ENCODE assay signal across 8 cellular contexts in the genomic region with DNA sequence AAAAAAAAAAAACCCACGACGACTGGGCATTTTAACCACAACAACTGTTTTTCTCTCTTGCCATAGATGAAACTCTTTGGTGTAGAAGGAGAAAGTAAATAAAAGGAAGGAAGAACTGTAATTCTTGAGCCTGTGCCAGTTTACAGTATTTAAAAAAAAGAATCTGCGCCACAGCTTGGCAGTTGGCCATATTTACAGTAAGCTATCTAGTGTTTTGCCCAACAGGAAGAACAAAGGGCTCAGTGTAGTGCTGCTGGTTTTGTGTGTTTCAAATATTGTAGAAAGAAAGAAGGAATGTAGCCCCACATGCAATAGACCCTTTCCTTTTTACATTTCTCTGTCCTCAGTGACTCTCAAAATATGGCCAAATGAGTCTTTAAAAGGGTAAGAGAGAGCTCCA.
DNase-seq lines count a peak whose midpoint lies in the region; ATAC-seq and TF ChIP-seq lines count a peak whose summit lies in the region.

No MANE protein-coding gene starts in this region.

- H3K9ac ChIP-seq in skeletal muscle satellite cell (ENCODE audit: low read depth, low read length), result no peak overlapping the region

- H3K27me3 Mint-ChIP-seq in T-helper 2 cell treated with Interferon-gamma antibody and Interleukin-4, amounts not matched to agents 5 μg/mL and 100 μg/mL, for 36 hours (ENCODE audit: low read depth), result no peaks in the 10 kb centered on the region

- H3K27ac ChIP-seq in foreskin keratinocyte, result no peak overlapping the region

- H3K36me3 Mint-ChIP-seq in T-helper 2 cell treated with Interferon-gamma antibody and Interleukin-4, amounts not matched to agents 5 μg/mL and 100 μg/mL, for 36 hours (ENCODE audit: low read depth), result no peaks in the 10 kb centered on the region

- no peaks in the 10 kb centered on the region for H3K9me3 Mint-ChIP-seq in T-helper 2 cell treated with Interferon-gamma antibody and Interleukin-4, amounts not matched to agents 5 μg/mL and 100 μg/mL, for 36 hours

- DNase-seq in AML-193 (lab: John Stamatoyannopoulos, UW) (peak; percentile 73 to 77), HPDE6-E6E7 (ENCODE audit: extremely low spot score) (peak; percentile 4), foreskin keratinocyte (peak; percentile 32 to 59), NCI-H1930 (lab: John Stamatoyannopoulos, UW) (no peak), midbrain (lab: John Stamatoyannopoulos, UW) (no peak)
- DNase-seq in T-helper 2 cell treated with Interferon-gamma antibody and Interleukin-4, amounts not matched to agents 5 μg/mL and 100 μg/mL, for 36 hours (ENCODE audit: low spot score), result no peak

- TF ChIP-seq CTCF in foreskin keratinocyte (conservative IDR thresholded peaks at IDR 0.05), result no peak

- H3K36me3 ChIP-seq in skeletal muscle satellite cell (ENCODE audit: insufficient read depth, low read length), result no peaks in the 10 kb centered on the region

- H3K27me3 ChIP-seq in foreskin keratinocyte (no peaks in the 10 kb centered on the region), skeletal muscle satellite cell (ENCODE audit: control insufficient read depth, insufficient read depth, low read length) (no peaks in the 10 kb centered on the region)

- H3K4me3 ChIP-seq in skeletal muscle satellite cell (ENCODE audit: low read length), result peak overlapping the region; percentile 23

- H3K4me2 ChIP-seq in skeletal muscle satellite cell (ENCODE audit: low read length), result peak overlapping the region; percentile 23

- H3K4me1 Mint-ChIP-seq in T-helper 2 cell treated with Interferon-gamma antibody and Interleukin-4, amounts not matched to agents 5 μg/mL and 100 μg/mL, for 36 hours (ENCODE audit: low read depth), result peaks cover 5% of the 10 kb centered on the region

- H3K4me3 Mint-ChIP-seq in T-helper 2 cell treated with Interferon-gamma antibody and Interleukin-4, amounts not matched to agents 5 μg/mL and 100 μg/mL, for 36 hours, result peak overlapping the region; percentile 12

- H3K9me3 ChIP-seq in skeletal muscle satellite cell (replicated peaks; ENCODE audit: low read length), result no peaks in the 10 kb centered on the region

- ATAC-seq in foreskin keratinocyte (peak; percentile 56), HG03196 (IDR thresholded peaks at IDR 0.05; ENCODE audit: unreplicated experiment) (no peak)

- no peaks in the 10 kb centered on the region for H3K4me1 ChIP-seq in foreskin keratinocyte
- H3K4me1 ChIP-seq in skeletal muscle satellite cell (ENCODE audit: control insufficient read depth, insufficient read depth, low read length), result peaks cover 3% of the 10 kb centered on the region

- H3K27ac Mint-ChIP-seq in T-helper 2 cell treated with Interferon-gamma antibody and Interleukin-4, amounts not matched to agents 5 μg/mL and 100 μg/mL, for 36 hours, result no peak overlapping the region

Comparison
In these comparisons a context has a peak if more than half of its experiments do, and no peak if none do; other contexts are left out.
1. DNase-seq: peak in AML-193 (2 of 2), HPDE6-E6E7 (single experiment) and foreskin keratinocyte (2 of 2); none in T-helper 2 cell treated with Interferon-gamma antibody and Interleukin-4, amounts not matched to agents 5 μg/mL and 100 μg/mL, for 36 hours (single experiment), NCI-H1930 (0 of 2) and midbrain (single experiment).